Comparison of ENCODE assay signal across 1 cellular context in genomic region chr14:67583711-67584644, GRCh38.
TF ChIP-seq lines count a peak whose summit lies in the region.

No MANE protein-coding gene starts in this region.

TF ChIP-seq in GM12878, 131 proteins besides CTCF, POLR2A, EP300 and RAD21:
- TF ChIP-seq PKNOX1 (IDR thresholded peaks at IDR 0.05) = no peak
- 0 out of 2 replicates have a peak, but pooled peaks have one; percentile 13 for TF ChIP-seq FOXM1 (IDR thresholded peaks at IDR 0.05; ENCODE audit: low read depth, low read length)
- peak; percentile 95 for TF ChIP-seq SMC3 (IDR thresholded peaks at IDR 0.05; ENCODE audit: borderline replicate concordance, low read length)
- no peak for TF ChIP-seq DPF2 (IDR thresholded peaks at IDR 0.05)
- 0 out of 2 replicates have a peak, but pooled peaks have one; percentile 16 for TF ChIP-seq RUNX3 (IDR thresholded peaks at IDR 0.05; ENCODE audit: low read length)
- TF ChIP-seq ZNF622 (IDR thresholded peaks at IDR 0.05) = no peak
- no peak for TF ChIP-seq RAD51 (IDR thresholded peaks at IDR 0.05)
